In genomic region chr16:10552998-10553491, GRCh38 we compare ENCODE assay signal across 8 cellular contexts.
A peak's percentile ranks its signal among the peaks of the same experiment; 100 is the strongest.
DNase-seq lines count a peak whose midpoint lies in the region; ATAC-seq lines count a peak whose summit lies in the region.

No MANE protein-coding gene starts in this region.

- peak overlapping the region; percentile 9 for H3K4me3 ChIP-seq in effector memory CD4-positive, alpha-beta T cell (ENCODE audit: insufficient read depth, low read depth, low read length, poor library complexity, severe bottlenecking)

- no peak overlapping the region for H3K27ac ChIP-seq in effector memory CD4-positive, alpha-beta T cell (ENCODE audit: insufficient read depth, low read length, poor library complexity, severe bottlenecking)

- H3K9me3 ChIP-seq in effector memory CD4-positive, alpha-beta T cell (ENCODE audit: control insufficient read depth, low read length) = no peaks in the 10 kb centered on the region

- H3K36me3 ChIP-seq in effector memory CD4-positive, alpha-beta T cell (ENCODE audit: control insufficient read depth, insufficient read depth, low read length) = no peaks in the 10 kb centered on the region

- H3K27me3 ChIP-seq in effector memory CD4-positive, alpha-beta T cell (replicated peaks; ENCODE audit: control insufficient read depth, insufficient read depth, low read length, poor library complexity, severe bottlenecking) = no peaks in the 10 kb centered on the region

- DNase-seq in activated CD4-positive, CD25-positive, alpha-beta regulatory T cell treated with anti-CD3 and anti-CD28 coated beads, Interleukin-2, amount 50 U/mL, for 72 hours = peak; percentile 50
- peak in 2 of 3 donors; percentile 5 to 9 for DNase-seq in effector memory CD4-positive, alpha-beta T cell
- DNase-seq in stimulated activated CD4-positive, alpha-beta T cell treated with anti-CD3 and anti-CD28 coated beads, Interleukin-12 subunit alpha, Interleukin-12 subunit beta, amount 100 ng/mL, for 24 hours (ENCODE audit: low read depth in 2 of 2) = peak; percentile 11 to 26
- DNase-seq in kidney glomerular epithelial cell (lab: John Stamatoyannopoulos, UW) = no peak
- no peak for DNase-seq in NCI-H1930 (lab: John Stamatoyannopoulos, UW)
- no peak for DNase-seq in HuH-7.5 (ENCODE audit: low spot score)

- ATAC-seq in GM19035 (IDR thresholded peaks at IDR 0.05; ENCODE audit: unreplicated experiment) (peak; percentile 97), HG03108 (IDR thresholded peaks at IDR 0.05; ENCODE audit: unreplicated experiment) (peak; percentile 84)

- no peaks in the 10 kb centered on the region for H3K4me1 ChIP-seq in effector memory CD4-positive, alpha-beta T cell (ENCODE audit: control insufficient read depth, insufficient read depth, low read length, poor library complexity, severe bottlenecking)

Comparison
In these comparisons a context has a peak if more than half of its experiments do, and no peak if none do; other contexts are left out.
1. DNase-seq: peak in activated CD4-positive, CD25-positive, alpha-beta regulatory T cell treated with anti-CD3 and anti-CD28 coated beads, Interleukin-2, amount 50 U/mL, for 72 hours (single experiment), effector memory CD4-positive, alpha-beta T cell (2 of 3) and stimulated activated CD4-positive, alpha-beta T cell treated with anti-CD3 and anti-CD28 coated beads, Interleukin-12 subunit alpha, Interleukin-12 subunit beta, amount 100 ng/mL, for 24 hours (2 of 2); none in kidney glomerular epithelial cell (single experiment), NCI-H1930 (0 of 2) and HuH-7.5 (single experiment).